ENCODE assay signal across 8 cellular contexts in the genomic region with DNA sequence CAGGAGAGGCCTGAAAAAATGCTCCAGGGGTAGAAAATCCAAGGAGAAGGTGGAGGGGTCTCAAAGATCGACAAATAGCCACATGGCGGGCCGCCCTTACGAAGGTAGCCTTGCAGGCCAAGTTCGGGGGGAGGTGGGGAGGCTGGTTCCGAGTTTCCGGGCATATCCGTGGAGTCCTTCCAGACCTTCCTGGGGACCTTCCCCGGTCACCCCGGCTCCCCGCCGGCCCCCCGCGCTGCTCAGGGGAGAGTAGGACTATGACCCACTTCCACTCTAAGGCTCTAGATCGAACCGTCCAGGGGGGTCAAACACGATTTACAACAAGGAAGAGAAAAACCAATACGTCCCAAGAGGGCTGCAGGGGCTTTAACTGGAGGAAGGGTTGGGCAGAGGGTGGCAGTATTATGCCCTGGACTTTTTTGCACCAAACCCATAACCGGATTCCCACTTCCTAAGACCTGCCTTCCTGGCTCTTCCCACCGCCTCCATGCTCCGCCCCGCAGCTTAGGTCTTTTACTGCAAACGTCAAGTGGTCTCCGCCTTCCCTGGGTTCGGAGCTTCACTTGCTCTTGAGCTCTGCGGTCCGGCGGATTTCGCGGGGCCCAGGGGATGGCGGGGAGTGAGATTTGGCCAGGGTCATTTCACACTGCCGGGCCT. TPM values are rescaled to one million over a fixed set of nuclear protein-coding genes. Genes with fewer than 3 reads are reported as not detected.
DNase-seq lines count a peak whose midpoint lies in the region; ATAC-seq and TF ChIP-seq lines count a peak whose summit lies in the region.

No MANE protein-coding gene starts in this region.

- H3K9me3 Mint-ChIP-seq in GM23338 (no peaks in the 10 kb centered on the region), immature natural killer cell (peaks cover 0 to 23% (median 11%) of the 10 kb centered on the region in 6 donors)

- H4K20me1 ChIP-seq in GM23338 (replicated peaks; ENCODE audit: insufficient read depth) = no peaks in the 10 kb centered on the region

- H3K4me2 ChIP-seq in GM23338 = peak overlapping the region; percentile 98

- H3K4me3 ChIP-seq in GM23338 = peak overlapping the region; percentile 94
- peak overlapping the region; percentile 59 for H3K4me3 ChIP-seq in brain microvascular endothelial cell (ENCODE audit: low read depth, low read length)
- H3K4me3 ChIP-seq in spleen = peak overlapping the region; percentile 27 to 72 (median 52)

- in situ Hi-C loops in brain microvascular endothelial cell (cut with HindIII; ENCODE audit: low pct_ligation_motif_present, low sequenced_read_pairs) = no loop called here

- H3K27ac ChIP-seq in C4-2B = peak overlapping the region; percentile 79
- H3K27ac ChIP-seq in GM23338 (ENCODE audit: low read depth) = peak overlapping the region; percentile 79; the same call in 1 of the 2 replicates
- no peak overlapping the region for H3K27ac ChIP-seq in brain microvascular endothelial cell
- H3K27ac ChIP-seq in spleen = peak overlapping the region in 1 of 8 donors; percentile 43

- H3K27me3 Mint-ChIP-seq in GM23338 (ENCODE audit: insufficient read depth, low read depth, poor library complexity) (peaks cover 4% of the 10 kb centered on the region), immature natural killer cell (ENCODE audit: low read depth in 3 of 3) (peaks cover 16 to 27% (median 20%) of the 10 kb centered on the region in 3 donors)

- TF ChIP-seq POLR2A in spleen (IDR thresholded peaks at IDR 0.05) = no peak

- H3K27me3 ChIP-seq in GM23338 (ENCODE audit: insufficient read depth) (peaks cover 16% of the 10 kb centered on the region), brain microvascular endothelial cell (replicated peaks) (peaks cover 7% of the 10 kb centered on the region), spleen (replicated peaks in 1 of 7) (peaks cover 0 to 67% (median 35%) of the 10 kb centered on the region in 7 donors)

- H3K27ac Mint-ChIP-seq in GM23338 (no peak overlapping the region), immature natural killer cell (no peak overlapping the region)

- peaks cover 16% of the 10 kb centered on the region for H3K4me1 Mint-ChIP-seq in GM23338
- peaks cover 0 to 4% of the 10 kb centered on the region in 2 donors for H3K4me1 Mint-ChIP-seq in immature natural killer cell

- ATAC-seq in GM23338 (peak; percentile 62), HG03469 (IDR thresholded peaks at IDR 0.05; ENCODE audit: unreplicated experiment) (no peak)

- no peaks in the 10 kb centered on the region for H3K36me3 Mint-ChIP-seq in GM23338 (ENCODE audit: low read depth)
- H3K36me3 Mint-ChIP-seq in immature natural killer cell = peaks cover 0 to 4% (median 0%) of the 10 kb centered on the region in 3 donors

- H2AFZ ChIP-seq in GM23338 = peak overlapping the region; percentile 99

- H3K36me3 ChIP-seq in GM23338 (ENCODE audit: insufficient read depth) = no peaks in the 10 kb centered on the region
- no peaks in the 10 kb centered on the region for H3K36me3 ChIP-seq in brain microvascular endothelial cell (replicated peaks)
- no peaks in the 10 kb centered on the region for H3K36me3 ChIP-seq in spleen

- no peaks in the 10 kb centered on the region for H3K9me3 ChIP-seq in spleen

- TF ChIP-seq CTCF in C4-2B (conservative IDR thresholded peaks at IDR 0.05) = peak; percentile 18; the same call in 1 of the 2 replicates
- TF ChIP-seq CTCF in GM23338 (conservative IDR thresholded peaks at IDR 0.05; ENCODE audit: low read depth in 2 of 2) = peak in 1 of 2 experiments; percentile 26; a peak in 3 of 4 replicates
- no peak for TF ChIP-seq CTCF in brain microvascular endothelial cell (IDR thresholded peaks at IDR 0.05; ENCODE audit: low read depth, low read length, missing control alignments)
- no peak for TF ChIP-seq CTCF in spleen (IDR thresholded peaks at IDR 0.05 in 8 of 11, conservative IDR thresholded peaks at IDR 0.05 in 3 of 11)

- WGBS in spleen, 5 donors = 7 to 12% (median 9%) methylated on average over 32 of the region's 32 CpGs

- DNase-seq in GM23338 (ENCODE audit: low spot score) (peak; percentile 87), NCI-H226 (peak; percentile 82), brain microvascular endothelial cell (peak; percentile 24), immature natural killer cell (no peak), spleen (no peak), GDM1 (lab: John Stamatoyannopoulos, UW) (no peak)

- no peaks in the 10 kb centered on the region for H3K9me2 ChIP-seq in GM23338 (ENCODE audit: insufficient read depth)

- H3K4me1 ChIP-seq in GM23338 (ENCODE audit: insufficient read depth) (peaks cover 17% of the 10 kb centered on the region), spleen (peaks cover 0 to 24% (median 15%) of the 10 kb centered on the region in 6 donors)

- H3F3A ChIP-seq in GM23338 (replicated peaks; ENCODE audit: low read depth) = peaks cover 6% of the 10 kb centered on the region

- peaks cover 19% of the 10 kb centered on the region for H3K79me2 ChIP-seq in GM23338 (replicated peaks; ENCODE audit: insufficient read depth)

- H3K4me3 Mint-ChIP-seq in GM23338 (peak overlapping the region; percentile 82), immature natural killer cell (peak overlapping the region in 3 of 5 donors; percentile 9 to 58 (median 21))

- intact Hi-C loops in spleen (cut with DNase I; ENCODE audit: low total_unique reads) = loop anchor here (10.0 kb wide), 1 partner anchor 315 kb away; no protein-coding TSS in a partner anchor

TF ChIP-seq in GM23338, 12 proteins besides CTCF, POLR2A, EP300 and RAD21 (continues in another document):
- TF ChIP-seq REST (IDR thresholded peaks at IDR 0.05; ENCODE audit: unreplicated experiment) = no peak
- no peak for TF ChIP-seq JUNB (IDR thresholded peaks at IDR 0.05; ENCODE audit: unreplicated experiment)
- no peak for TF ChIP-seq ZNF114 (CRISPR knock-in tag; IDR thresholded peaks at IDR 0.05)
- TF ChIP-seq CREB1 (CRISPR knock-in tag; IDR thresholded peaks at IDR 0.05; ENCODE audit: low read depth) = no peak
- TF ChIP-seq STAT1 (IDR thresholded peaks at IDR 0.05; ENCODE audit: unreplicated experiment) = no peak
- no peak for TF ChIP-seq POLR2AphosphoS5 (IDR thresholded peaks at IDR 0.05; ENCODE audit: low read depth)

RNA-seq across cellular contexts. Expression of gene LYPD6, which starts 0.8 kb away (rescaled TPM):
- total RNA-seq in GM23338 (2014; rRNA removed; shearing (Covaris generic)) = 10.9 and 12.4 TPM in 2 replicates
- polyA plus RNA-seq in GM23338 (2016; fragmentation: Nextera tagmentation; extraction: Ambion mirVana) (4.9 and 5.1 TPM in 2 replicates), immature natural killer cell (under 1 TPM in 1 of 3 donors, not detected in 2; 0.10 TPM), spleen (under 1 TPM; 0.05 to 0.16 (median 0.09) TPM)
- 1 to 10 TPM in 4 of 7 donors, under 1 TPM in 3; 0.35 to 2.3 (median 1.0) TPM for total RNA-seq in spleen

Comparison
In these comparisons a context has a peak if more than half of its experiments do, and no peak if none do; other contexts are left out.
1. DNase-seq: peak in GM23338 (single experiment), NCI-H226 (single experiment) and brain microvascular endothelial cell (single experiment); none in immature natural killer cell (0 of 3), spleen (single experiment) and GDM1 (single experiment).
2. Peak in every context shown above with its lines, with median percentiles within 50 percentile points of each other: H3K4me3 ChIP-seq.